8 cellular contexts compared by ENCODE assay signal in genomic region chr22:46073683-46074504, GRCh38.
DNase-seq lines count a peak whose midpoint lies in the region; TF ChIP-seq lines count a peak whose summit lies in the region.

No MANE protein-coding gene starts in this region.

- peak; percentile 27 for DNase-seq in NCI-H345 (lab: John Stamatoyannopoulos, UW)
- no peak for DNase-seq in NCI-H345 treated with DMSO at 0.1 percent for 48 hours (lab: John Stamatoyannopoulos, UW; ENCODE audit: unreplicated experiment)
- DNase-seq in activated CD4-positive, alpha-beta memory T cell treated with anti-CD3 and anti-CD28 coated beads, Interleukin-2, amount 10 ng/mL, durations not matched to agents 7 days and 5 days = no peak
- DNase-seq in right atrium auricular region (ENCODE audit: low spot score) = no peak
- peak in 7 of 49 donors; percentile 36 to 72 (median 57) for DNase-seq in substantia nigra (lab: John Stamatoyannopoulos, UW)
- no peak for DNase-seq in cerebellar cortex (ENCODE audit: low spot score)
- no peak for DNase-seq in AG08395 (ENCODE audit: low spot score)
- no peak for DNase-seq in GM13977 (ENCODE audit: low spot score)

- peak overlapping the region; percentile 58 for H3K4me3 Mint-ChIP-seq in activated CD4-positive, alpha-beta memory T cell treated with anti-CD3 and anti-CD28 coated beads, Interleukin-2, amount 10 ng/mL, durations not matched to agents 7 days and 5 days

- H3K4me3 ChIP-seq in right atrium auricular region = peak overlapping the region; percentile 69 to 86

- CTCF ChIA-PET in activated CD4-positive, alpha-beta memory T cell treated with anti-CD3 and anti-CD28 coated beads, Interleukin-2, amount 10 ng/mL, durations not matched to agents 7 days and 5 days (lab: Charles Lee) = interaction anchor here (1.1 to 2.4 kb wide), 2 partner anchors 37 to 68 kb away, joined by 7 to 14 read pairs; no protein-coding TSS in a partner anchor

- peaks cover 2% of the 10 kb centered on the region for H3K27me3 Mint-ChIP-seq in activated CD4-positive, alpha-beta memory T cell treated with anti-CD3 and anti-CD28 coated beads, Interleukin-2, amount 10 ng/mL, durations not matched to agents 7 days and 5 days

- H3K36me3 Mint-ChIP-seq in activated CD4-positive, alpha-beta memory T cell treated with anti-CD3 and anti-CD28 coated beads, Interleukin-2, amount 10 ng/mL, durations not matched to agents 7 days and 5 days (ENCODE audit: low read depth) = peaks cover 10% of the 10 kb centered on the region

- H3K9me3 ChIP-seq in right atrium auricular region = no peaks in the 10 kb centered on the region

- no peaks in the 10 kb centered on the region for H3K9me3 Mint-ChIP-seq in activated CD4-positive, alpha-beta memory T cell treated with anti-CD3 and anti-CD28 coated beads, Interleukin-2, amount 10 ng/mL, durations not matched to agents 7 days and 5 days

- H3K36me3 ChIP-seq in right atrium auricular region = no peaks in the 10 kb centered on the region

- in situ Hi-C loops in GM13977 (cut with MboI; ENCODE audit: low pct_unique_long_range_greater_than_20kb, low sequenced_read_pairs, unreplicated experiment) = no loop called here

- peak overlapping the region; percentile 63 for H3K27ac Mint-ChIP-seq in activated CD4-positive, alpha-beta memory T cell treated with anti-CD3 and anti-CD28 coated beads, Interleukin-2, amount 10 ng/mL, durations not matched to agents 7 days and 5 days

- TF ChIP-seq CTCF in right atrium auricular region (IDR thresholded peaks at IDR 0.05) = no peak
- no peak for TF ChIP-seq CTCF in GM13977 (IDR thresholded peaks at IDR 0.05; ENCODE audit: extremely low read depth, insufficient read depth, missing control alignments)

- H3K4me1 Mint-ChIP-seq in activated CD4-positive, alpha-beta memory T cell treated with anti-CD3 and anti-CD28 coated beads, Interleukin-2, amount 10 ng/mL, durations not matched to agents 7 days and 5 days = peaks cover 49% of the 10 kb centered on the region

- POLR2A ChIA-PET in activated CD4-positive, alpha-beta memory T cell treated with anti-CD3 and anti-CD28 coated beads, Interleukin-2, amount 10 ng/mL, durations not matched to agents 7 days and 5 days (lab: Charles Lee) = interaction anchor here (0.6 to 1.9 kb wide), 8 partner anchors 11 to 260 kb away, joined by 3 to 14 read pairs (median 6); no protein-coding TSS in a partner anchor

- H3K27ac ChIP-seq in right atrium auricular region (peak overlapping the region; percentile 97 to 99), substantia nigra (ENCODE audit: low read depth, low read length, poor library complexity, severe bottlenecking) (peak overlapping the region; percentile 99)

- no peaks in the 10 kb centered on the region for H3K27me3 ChIP-seq in right atrium auricular region

- H3K4me1 ChIP-seq in right atrium auricular region = peaks cover 0 to 56% of the 10 kb centered on the region in 2 donors
